In the genomic region with DNA sequence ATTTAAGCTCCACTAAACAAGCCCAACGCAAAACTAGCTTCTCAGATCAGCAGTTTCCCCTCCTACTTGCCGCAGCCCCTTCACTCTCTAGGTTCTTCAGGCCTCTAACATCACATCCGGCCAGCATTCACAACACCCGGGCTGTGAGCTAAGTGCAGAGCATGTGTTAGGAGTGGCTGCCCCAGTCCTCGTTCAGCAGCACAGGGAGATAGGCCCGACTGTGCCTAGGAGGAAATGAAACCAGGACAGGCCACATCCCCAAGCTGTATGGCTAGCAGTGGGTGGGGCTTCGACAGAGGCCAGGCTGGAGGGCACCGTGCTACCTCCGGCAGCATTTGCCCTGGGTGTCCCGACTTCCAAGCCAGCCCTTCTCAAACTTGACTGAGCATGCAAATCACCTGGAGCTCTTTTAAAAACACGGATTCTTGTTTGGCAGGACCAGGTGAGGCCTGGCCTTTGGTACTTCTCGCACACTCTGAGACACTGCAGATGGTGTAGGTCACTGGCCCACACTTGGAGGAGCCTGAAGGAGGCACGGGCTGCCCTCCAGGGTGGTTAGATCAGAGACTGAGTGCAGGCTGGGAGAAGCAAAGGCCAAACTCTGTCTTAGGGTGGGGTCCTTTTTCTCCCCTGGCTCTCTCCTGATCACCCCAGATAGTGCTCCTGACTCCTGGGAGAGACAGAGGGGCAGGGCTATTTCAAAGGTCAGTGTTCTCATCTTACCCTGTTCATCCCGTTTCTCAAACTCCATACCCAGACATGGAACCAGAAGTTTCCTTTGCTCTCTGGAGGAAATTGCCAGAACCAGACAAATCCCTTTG, we compare ENCODE assay signal across 8 cellular contexts.
DNase-seq lines count a peak whose midpoint lies in the region; ATAC-seq and TF ChIP-seq lines count a peak whose summit lies in the region.

No MANE protein-coding gene starts in this region.

- TF ChIP-seq POLR2A in breast epithelium (IDR thresholded peaks at IDR 0.05) = no peak

- H3K27me3 ChIP-seq in lower lobe of right lung (ENCODE audit: low read depth) = no peaks in the 10 kb centered on the region
- H3K27me3 ChIP-seq in breast epithelium = no peaks in the 10 kb centered on the region

- H3K4me3 Mint-ChIP-seq in activated T-helper 1 cell treated with anti-CD3 and anti-CD28 coated beads, Interleukin-12 subunit alpha, Interleukin-12 subunit beta, Interleukin-2, Interleukin-4 antibody, amounts not matched to agents 30 ng/mL and 10 ng/mL and 1 ng/mL, durations not matched to agents 14 hours and 24 hours and 36 hours = no peak overlapping the region

- intact Hi-C loops in lower lobe of right lung (cut with DNase I) (no loop called here), breast epithelium (cut with DNase I; ENCODE audit: low total_unique reads) (no loop called here)
- intact Hi-C loops in activated T-helper 1 cell treated with anti-CD3 and anti-CD28 coated beads, Interleukin-12 subunit alpha, Interleukin-12 subunit beta, Interleukin-2, Interleukin-4 antibody, amounts not matched to agents 30 ng/mL and 10 ng/mL and 1 ng/mL, durations not matched to agents 14 hours and 24 hours and 36 hours (cut with micrococcal nuclease) = no loop called here

- TF ChIP-seq CTCF in lower lobe of right lung (IDR thresholded peaks at IDR 0.05) = no peak
- TF ChIP-seq CTCF in breast epithelium (IDR thresholded peaks at IDR 0.05) = no peak

- ATAC-seq in GM18861 (IDR thresholded peaks at IDR 0.05; ENCODE audit: unreplicated experiment) (peak; percentile 98), HG02798 (IDR thresholded peaks at IDR 0.05; ENCODE audit: poor library complexity, unreplicated experiment) (peak; percentile 93), lower lobe of right lung (peak; percentile 63 to 89)

- no peak overlapping the region for H3K27ac ChIP-seq in lower lobe of right lung
- peak overlapping the region in 1 of 2 donors; percentile 3 for H3K27ac ChIP-seq in breast epithelium

- H3K9me3 ChIP-seq in lower lobe of right lung (no peaks in the 10 kb centered on the region), breast epithelium (no peaks in the 10 kb centered on the region)

- H3K36me3 ChIP-seq in lower lobe of right lung (no peaks in the 10 kb centered on the region), breast epithelium (no peaks in the 10 kb centered on the region)

- H3K27me3 Mint-ChIP-seq in activated T-helper 1 cell treated with anti-CD3 and anti-CD28 coated beads, Interleukin-12 subunit alpha, Interleukin-12 subunit beta, Interleukin-2, Interleukin-4 antibody, amounts not matched to agents 30 ng/mL and 10 ng/mL and 1 ng/mL, durations not matched to agents 14 hours and 24 hours and 36 hours (ENCODE audit: insufficient read depth) = no peaks in the 10 kb centered on the region

- H3K4me1 ChIP-seq in lower lobe of right lung (no peaks in the 10 kb centered on the region), breast epithelium (no peaks in the 10 kb centered on the region)

- no peaks in the 10 kb centered on the region for H3K4me1 Mint-ChIP-seq in activated T-helper 1 cell treated with anti-CD3 and anti-CD28 coated beads, Interleukin-12 subunit alpha, Interleukin-12 subunit beta, Interleukin-2, Interleukin-4 antibody, amounts not matched to agents 30 ng/mL and 10 ng/mL and 1 ng/mL, durations not matched to agents 14 hours and 24 hours and 36 hours (ENCODE audit: low read depth)

- H3K4me3 ChIP-seq in lower lobe of right lung (no peak overlapping the region), breast epithelium (no peak overlapping the region)

- no peaks in the 10 kb centered on the region for H3K36me3 Mint-ChIP-seq in activated T-helper 1 cell treated with anti-CD3 and anti-CD28 coated beads, Interleukin-12 subunit alpha, Interleukin-12 subunit beta, Interleukin-2, Interleukin-4 antibody, amounts not matched to agents 30 ng/mL and 10 ng/mL and 1 ng/mL, durations not matched to agents 14 hours and 24 hours and 36 hours (ENCODE audit: low read depth)

- no peak overlapping the region for H3K27ac Mint-ChIP-seq in activated T-helper 1 cell treated with anti-CD3 and anti-CD28 coated beads, Interleukin-12 subunit alpha, Interleukin-12 subunit beta, Interleukin-2, Interleukin-4 antibody, amounts not matched to agents 30 ng/mL and 10 ng/mL and 1 ng/mL, durations not matched to agents 14 hours and 24 hours and 36 hours

- DNase-seq in NOMO-1 treated with dmso at 0.1 percent for 144 hours (lab: John Stamatoyannopoulos, UW; ENCODE audit: unreplicated experiment) = peak; percentile 91
- DNase-seq in lower lobe of right lung = peak; percentile 67
- DNase-seq in DMS153 treated with DMSO at 0.1 percent for 48 hours (lab: John Stamatoyannopoulos, UW; ENCODE audit: unreplicated experiment) = no peak
- no peak for DNase-seq in NCI-H2107 treated with DMSO at 0.1 percent for 48 hours (lab: John Stamatoyannopoulos, UW; ENCODE audit: unreplicated experiment)
- DNase-seq in breast epithelium (ENCODE audit: low spot score in 2 of 2) = no peak
- DNase-seq in activated T-helper 1 cell treated with anti-CD3 and anti-CD28 coated beads, Interleukin-12 subunit alpha, Interleukin-12 subunit beta, Interleukin-2, Interleukin-4 antibody, amounts not matched to agents 30 ng/mL and 10 ng/mL and 1 ng/mL, durations not matched to agents 14 hours and 24 hours and 36 hours (ENCODE audit: low spot score) = no peak

- no peaks in the 10 kb centered on the region for H3K9me3 Mint-ChIP-seq in activated T-helper 1 cell treated with anti-CD3 and anti-CD28 coated beads, Interleukin-12 subunit alpha, Interleukin-12 subunit beta, Interleukin-2, Interleukin-4 antibody, amounts not matched to agents 30 ng/mL and 10 ng/mL and 1 ng/mL, durations not matched to agents 14 hours and 24 hours and 36 hours

Comparison
In these comparisons a context has a peak if more than half of its experiments do, and no peak if none do; other contexts are left out.
1. DNase-seq: peak in NOMO-1 treated with dmso at 0.1 percent for 144 hours (single experiment) and lower lobe of right lung (single experiment); none in DMS153 treated with DMSO at 0.1 percent for 48 hours (single experiment), NCI-H2107 treated with DMSO at 0.1 percent for 48 hours (single experiment), breast epithelium (0 of 2) and activated T-helper 1 cell treated with anti-CD3 and anti-CD28 coated beads, Interleukin-12 subunit alpha, Interleukin-12 subunit beta, Interleukin-2, Interleukin-4 antibody, amounts not matched to agents 30 ng/mL and 10 ng/mL and 1 ng/mL, durations not matched to agents 14 hours and 24 hours and 36 hours (single experiment).
2. Peak in every context shown above with its lines, with median percentiles within 50 percentile points of each other: ATAC-seq.